24 cellular contexts compared by ENCODE assay signal in genomic region chr22:29251981-29252978, GRCh38. TPM values are rescaled to one million over a fixed set of nuclear protein-coding genes. Genes with fewer than 3 reads are reported as not detected.
"Had no signal": no experiment of that assay in that cellular context is flagged by ENCODE, and none has a peak within 500 bp of the region (broad histone marks: within the 10 kb centered on the region; RNA-seq: fewer than 3 reads in every experiment).

No MANE protein-coding gene starts in this region.

- H3K4me1 Mint-ChIP-seq: activated B cell treated with CpG ODN at 0.5 μM for 24 hours; activated naive CD8-positive, alpha-beta T cell treated with anti-CD3 and anti-CD28 coated beads, Interleukin-2, amount 50 U/mL, for 24 hours; mesothelial cell of epicardium; natural killer cell had no signal

- H3K4me1 ChIP-seq: pancreas, psoas muscle, tibial artery had no signal

- ATAC-seq: activated naive CD8-positive, alpha-beta T cell treated with anti-CD3 and anti-CD28 coated beads, Interleukin-2, amount 50 U/mL, for 24 hours; effector memory CD8-positive, alpha-beta T cell; esophagus mucosa; left colon; natural killer cell; pancreas; psoas muscle; right cardiac atrium; T-helper 17 cell had no signal

- H3K9me3 Mint-ChIP-seq: activated B cell treated with CpG ODN at 0.5 μM for 24 hours; activated CD4-positive, alpha-beta memory T cell treated with anti-CD3 and anti-CD28 coated beads, Interleukin-2, amount 10 ng/mL, durations not matched to agents 7 days and 5 days; activated naive CD8-positive, alpha-beta T cell treated with anti-CD3 and anti-CD28 coated beads, Interleukin-2, amount 50 U/mL, for 24 hours; activated T-helper 1 cell treated with anti-CD3 and anti-CD28 coated beads, Interleukin-12 subunit alpha, Interleukin-12 subunit beta, Interleukin-2, Interleukin-4 antibody, amounts not matched to agents 30 ng/mL and 10 ng/mL and 1 ng/mL, durations not matched to agents 14 hours and 24 hours and 36 hours; effector memory CD8-positive, alpha-beta T cell; mesothelial cell of epicardium; natural killer cell; stimulated activated naive CD8-positive, alpha-beta T cell treated with anti-CD3 and anti-CD28 coated beads, Interleukin-15, Interleukin-2, amounts not matched to agents 100 ng/mL and 50 ng/mL, for 24 hours had no signal

- H3K27ac Mint-ChIP-seq: activated B cell treated with CpG ODN at 0.5 μM for 24 hours; activated CD4-positive, alpha-beta memory T cell treated with anti-CD3 and anti-CD28 coated beads, Interleukin-2, amount 10 ng/mL, durations not matched to agents 7 days and 5 days; activated naive CD8-positive, alpha-beta T cell treated with anti-CD3 and anti-CD28 coated beads, Interleukin-2, amount 50 U/mL, for 24 hours; activated T-helper 1 cell treated with anti-CD3 and anti-CD28 coated beads, Interleukin-12 subunit alpha, Interleukin-12 subunit beta, Interleukin-2, Interleukin-4 antibody, amounts not matched to agents 30 ng/mL and 10 ng/mL and 1 ng/mL, durations not matched to agents 14 hours and 24 hours and 36 hours; effector memory CD8-positive, alpha-beta T cell; mesothelial cell of epicardium; natural killer cell; stimulated activated naive CD8-positive, alpha-beta T cell treated with anti-CD3 and anti-CD28 coated beads, Interleukin-15, Interleukin-2, amounts not matched to agents 100 ng/mL and 50 ng/mL, for 24 hours; T-helper 17 cell had no signal

- H3K9me3 ChIP-seq: pancreas, psoas muscle, tibial artery had no signal

- H3K4me3 Mint-ChIP-seq: activated B cell treated with CpG ODN at 0.5 μM for 24 hours; activated CD4-positive, alpha-beta memory T cell treated with anti-CD3 and anti-CD28 coated beads, Interleukin-2, amount 10 ng/mL, durations not matched to agents 7 days and 5 days; activated naive CD8-positive, alpha-beta T cell treated with anti-CD3 and anti-CD28 coated beads, Interleukin-2, amount 50 U/mL, for 24 hours; activated T-helper 1 cell treated with anti-CD3 and anti-CD28 coated beads, Interleukin-12 subunit alpha, Interleukin-12 subunit beta, Interleukin-2, Interleukin-4 antibody, amounts not matched to agents 30 ng/mL and 10 ng/mL and 1 ng/mL, durations not matched to agents 14 hours and 24 hours and 36 hours; effector memory CD8-positive, alpha-beta T cell; mesothelial cell of epicardium; natural killer cell; stimulated activated naive CD8-positive, alpha-beta T cell treated with anti-CD3 and anti-CD28 coated beads, Interleukin-15, Interleukin-2, amounts not matched to agents 100 ng/mL and 50 ng/mL, for 24 hours; T-helper 17 cell had no signal

- H3K4me3 ChIP-seq: dorsolateral prefrontal cortex, lung, pancreas, psoas muscle, tibial artery had no signal

- H3K27ac ChIP-seq: pancreas, psoas muscle, tibial artery had no signal

- H3K36me3 ChIP-seq: pancreas, tibial artery had no signal

- H3K27me3 Mint-ChIP-seq: stimulated activated naive CD8-positive, alpha-beta T cell treated with anti-CD3 and anti-CD28 coated beads, Interleukin-15, Interleukin-2, amounts not matched to agents 100 ng/mL and 50 ng/mL, for 24 hours had no signal

- DNase-seq: activated B cell treated with CpG ODN at 0.5 μM for 24 hours; activated CD4-positive, alpha-beta memory T cell treated with anti-CD3 and anti-CD28 coated beads, Interleukin-2, amount 10 ng/mL, durations not matched to agents 7 days and 5 days; activated CD4-positive, alpha-beta T cell treated with anti-CD3 and anti-CD28 coated beads for 48 hours; activated gamma-delta T cell; activated naive CD4-positive, alpha-beta T cell treated with anti-CD3 and anti-CD28 coated beads, Interleukin-2, amount 50 U/mL, for 16 hours; activated naive CD8-positive, alpha-beta T cell treated with anti-CD3 and anti-CD28 coated beads, Interleukin-2, amount 50 U/mL, for 24 hours; effector memory CD8-positive, alpha-beta T cell; hypothalamus; left colon; natural killer cell; pancreas; psoas muscle; right cardiac atrium; stimulated activated CD4-positive, alpha-beta T cell treated with anti-CD3 and anti-CD28 coated beads, Interleukin-4, amount 100 ng/mL, for 4 hours; SW 1271; T-helper 17 cell had no signal

- H3K27me3 ChIP-seq: dorsolateral prefrontal cortex, pancreas, tibial artery had no signal

- H3K36me3 Mint-ChIP-seq: mesothelial cell of epicardium, natural killer cell had no signal

RNA-seq across cellular contexts. Expression of gene EMID1, which starts 46.6 kb away (rescaled TPM):
- total RNA-seq: activated B cell treated with CpG ODN at 0.5 μM for 24 hours; activated T-helper 1 cell treated with anti-CD3 and anti-CD28 coated beads, Interleukin-12 subunit alpha, Interleukin-12 subunit beta, Interleukin-2, Interleukin-4 antibody, amounts not matched to agents 30 ng/mL and 10 ng/mL and 1 ng/mL, durations not matched to agents 14 hours and 24 hours and 36 hours; T-helper 17 cell had no signal
- polyA plus RNA-seq: keratinocyte had no signal

RNA-seq across cellular contexts. Expression of gene GAS2L1, which starts 54.2 kb away (rescaled TPM):
- total RNA-seq: activated B cell treated with CpG ODN at 0.5 μM for 24 hours had no signal
